1 cellular context compared by ENCODE assay signal in the genomic region with DNA sequence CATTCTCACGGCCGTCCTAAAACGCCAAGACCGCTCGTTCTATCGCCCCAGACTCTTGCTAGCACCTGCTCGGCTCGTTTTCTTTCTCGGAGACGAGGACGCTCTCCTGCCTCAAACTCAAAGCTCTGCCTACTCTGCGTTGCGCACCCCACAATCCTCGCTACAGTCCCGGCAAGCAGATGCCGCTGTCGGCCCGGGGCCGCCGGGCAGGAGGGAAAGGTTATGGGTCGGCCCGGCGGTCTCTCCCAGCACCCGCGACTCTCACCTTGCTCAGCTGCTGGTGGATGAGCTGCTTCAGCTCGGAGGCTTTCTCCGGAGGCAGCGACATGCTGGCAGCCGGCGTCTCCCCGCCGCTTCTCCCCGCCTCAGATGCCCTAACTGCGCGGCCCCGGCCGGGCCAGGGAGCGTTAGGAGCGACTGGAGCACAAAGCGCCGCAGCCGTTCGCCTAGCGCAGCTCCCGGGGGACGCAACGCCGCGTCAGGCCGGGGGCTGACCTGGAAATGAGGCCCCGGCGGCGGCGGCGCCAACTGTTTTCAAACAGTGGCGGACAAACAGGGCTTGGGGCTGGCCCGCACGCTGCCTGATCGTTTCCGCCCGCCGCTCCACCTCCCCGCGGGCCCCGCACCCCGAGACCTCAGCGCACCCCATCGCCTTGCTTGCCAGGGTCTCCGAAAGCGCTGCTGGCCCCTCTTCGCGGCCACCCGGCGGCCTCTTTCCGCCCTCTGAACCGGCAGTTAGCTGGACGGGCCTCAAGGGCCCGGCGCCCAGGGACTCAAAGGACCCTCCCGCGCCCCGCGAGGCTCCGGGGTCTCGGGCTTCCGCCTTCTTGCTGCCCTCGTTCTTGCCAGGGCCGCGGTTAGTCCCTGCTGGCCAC.
TF ChIP-seq lines count a peak whose summit lies in the region.

CEP76 (minus strand) TSS at position 503 of the 875 bp plus-strand sequence; CDS start at position 328, 175 bp downstream.
A gene with protein sequence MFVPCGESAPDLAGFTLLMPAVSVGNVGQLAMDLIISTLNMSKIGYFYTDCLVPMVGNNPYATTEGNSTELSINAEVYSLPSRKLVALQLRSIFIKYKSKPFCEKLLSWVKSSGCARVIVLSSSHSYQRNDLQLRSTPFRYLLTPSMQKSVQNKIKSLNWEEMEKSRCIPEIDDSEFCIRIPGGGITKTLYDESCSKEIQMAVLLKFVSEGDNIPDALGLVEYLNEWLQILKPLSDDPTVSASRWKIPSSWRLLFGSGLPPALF (plus strand): TSS at position 822 of the 875 bp plus-strand sequence. CDS start 66 bp downstream, outside the sequence.

TF ChIP-seq in HepG2, 621 proteins besides CTCF, POLR2A, EP300 and RAD21 (continued from another document and continues in another):
- TF ChIP-seq, protein P1, sequence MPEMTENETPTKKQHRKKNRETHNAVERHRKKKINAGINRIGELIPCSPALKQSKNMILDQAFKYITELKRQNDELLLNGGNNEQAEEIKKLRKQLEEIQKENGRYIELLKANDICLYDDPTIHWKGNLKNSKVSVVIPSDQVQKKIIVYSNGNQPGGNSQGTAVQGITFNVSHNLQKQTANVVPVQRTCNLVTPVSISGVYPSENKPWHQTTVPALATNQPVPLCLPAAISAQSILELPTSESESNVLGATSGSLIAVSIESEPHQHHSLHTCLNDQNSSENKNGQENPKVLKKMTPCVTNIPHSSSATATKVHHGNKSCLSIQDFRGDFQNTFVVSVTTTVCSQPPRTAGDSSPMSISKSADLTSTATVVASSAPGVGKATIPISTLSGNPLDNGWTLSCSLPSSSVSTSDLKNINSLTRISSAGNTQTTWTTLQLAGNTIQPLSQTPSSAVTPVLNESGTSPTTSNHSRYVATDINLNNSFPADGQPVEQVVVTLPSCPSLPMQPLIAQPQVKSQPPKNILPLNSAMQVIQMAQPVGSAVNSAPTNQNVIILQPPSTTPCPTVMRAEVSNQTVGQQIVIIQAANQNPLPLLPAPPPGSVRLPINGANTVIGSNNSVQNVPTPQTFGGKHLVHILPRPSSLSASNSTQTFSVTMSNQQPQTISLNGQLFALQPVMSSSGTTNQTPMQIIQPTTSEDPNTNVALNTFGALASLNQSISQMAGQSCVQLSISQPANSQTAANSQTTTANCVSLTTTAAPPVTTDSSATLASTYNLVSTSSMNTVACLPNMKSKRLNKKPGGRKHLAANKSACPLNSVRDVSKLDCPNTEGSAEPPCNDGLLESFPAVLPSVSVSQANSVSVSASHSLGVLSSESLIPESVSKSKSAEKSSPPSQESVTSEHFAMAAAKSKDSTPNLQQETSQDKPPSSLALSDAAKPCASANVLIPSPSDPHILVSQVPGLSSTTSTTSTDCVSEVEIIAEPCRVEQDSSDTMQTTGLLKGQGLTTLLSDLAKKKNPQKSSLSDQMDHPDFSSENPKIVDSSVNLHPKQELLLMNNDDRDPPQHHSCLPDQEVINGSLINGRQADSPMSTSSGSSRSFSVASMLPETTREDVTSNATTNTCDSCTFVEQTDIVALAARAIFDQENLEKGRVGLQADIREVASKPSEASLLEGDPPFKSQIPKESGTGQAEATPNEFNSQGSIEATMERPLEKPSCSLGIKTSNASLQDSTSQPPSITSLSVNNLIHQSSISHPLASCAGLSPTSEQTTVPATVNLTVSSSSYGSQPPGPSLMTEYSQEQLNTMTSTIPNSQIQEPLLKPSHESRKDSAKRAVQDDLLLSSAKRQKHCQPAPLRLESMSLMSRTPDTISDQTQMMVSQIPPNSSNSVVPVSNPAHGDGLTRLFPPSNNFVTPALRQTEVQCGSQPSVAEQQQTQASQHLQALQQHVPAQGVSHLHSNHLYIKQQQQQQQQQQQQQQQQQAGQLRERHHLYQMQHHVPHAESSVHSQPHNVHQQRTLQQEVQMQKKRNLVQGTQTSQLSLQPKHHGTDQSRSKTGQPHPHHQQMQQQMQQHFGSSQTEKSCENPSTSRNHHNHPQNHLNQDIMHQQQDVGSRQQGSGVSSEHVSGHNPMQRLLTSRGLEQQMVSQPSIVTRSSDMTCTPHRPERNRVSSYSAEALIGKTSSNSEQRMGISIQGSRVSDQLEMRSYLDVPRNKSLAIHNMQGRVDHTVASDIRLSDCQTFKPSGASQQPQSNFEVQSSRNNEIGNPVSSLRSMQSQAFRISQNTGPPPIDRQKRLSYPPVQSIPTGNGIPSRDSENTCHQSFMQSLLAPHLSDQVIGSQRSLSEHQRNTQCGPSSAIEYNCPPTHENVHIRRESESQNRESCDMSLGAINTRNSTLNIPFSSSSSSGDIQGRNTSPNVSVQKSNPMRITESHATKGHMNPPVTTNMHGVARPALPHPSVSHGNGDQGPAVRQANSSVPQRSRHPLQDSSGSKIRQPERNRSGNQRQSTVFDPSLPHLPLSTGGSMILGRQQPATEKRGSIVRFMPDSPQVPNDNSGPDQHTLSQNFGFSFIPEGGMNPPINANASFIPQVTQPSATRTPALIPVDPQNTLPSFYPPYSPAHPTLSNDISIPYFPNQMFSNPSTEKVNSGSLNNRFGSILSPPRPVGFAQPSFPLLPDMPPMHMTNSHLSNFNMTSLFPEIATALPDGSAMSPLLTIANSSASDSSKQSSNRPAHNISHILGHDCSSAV (CRISPR knock-in tag; IDR thresholded peaks at IDR 0.05; ENCODE audit: borderline replicate concordance): 0 out of 2 replicates have a peak, but pooled peaks have one; percentile 89
- TF ChIP-seq, protein P2, sequence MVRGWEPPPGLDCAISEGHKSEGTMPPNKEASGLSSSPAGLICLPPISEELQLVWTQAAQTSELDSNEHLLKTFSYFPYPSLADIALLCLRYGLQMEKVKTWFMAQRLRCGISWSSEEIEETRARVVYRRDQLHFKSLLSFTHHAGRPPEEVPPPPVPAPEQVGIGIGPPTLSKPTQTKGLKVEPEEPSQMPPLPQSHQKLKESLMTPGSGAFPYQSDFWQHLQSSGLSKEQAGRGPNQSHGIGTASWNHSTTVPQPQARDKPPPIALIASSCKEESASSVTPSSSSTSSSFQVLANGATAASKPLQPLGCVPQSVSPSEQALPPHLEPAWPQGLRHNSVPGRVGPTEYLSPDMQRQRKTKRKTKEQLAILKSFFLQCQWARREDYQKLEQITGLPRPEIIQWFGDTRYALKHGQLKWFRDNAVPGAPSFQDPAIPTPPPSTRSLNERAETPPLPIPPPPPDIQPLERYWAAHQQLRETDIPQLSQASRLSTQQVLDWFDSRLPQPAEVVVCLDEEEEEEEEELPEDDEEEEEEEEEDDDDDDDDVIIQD (CRISPR knock-in tag; IDR thresholded peaks at IDR 0.05; ENCODE audit: low read depth): 0 out of 2 replicates have a peak, but pooled peaks have one; percentile 9
- 0 out of 2 replicates have a peak, but pooled peaks have one; percentile 66 for TF ChIP-seq SATB2 (CRISPR knock-in tag; IDR thresholded peaks at IDR 0.05)
- TF ChIP-seq ELF3 (CRISPR knock-in tag; IDR thresholded peaks at IDR 0.05): peak; percentile 71
- TF ChIP-seq RXRB (CRISPR knock-in tag; IDR thresholded peaks at IDR 0.05; ENCODE audit: borderline replicate concordance): peak; percentile 46
- no peak for TF ChIP-seq MED8 (CRISPR knock-in tag; IDR thresholded peaks at IDR 0.05; ENCODE audit: insufficient replicate concordance)
- peak; percentile 86 for TF ChIP-seq DMAP1 (CRISPR knock-in tag; IDR thresholded peaks at IDR 0.05)
- TF ChIP-seq, protein P3, sequence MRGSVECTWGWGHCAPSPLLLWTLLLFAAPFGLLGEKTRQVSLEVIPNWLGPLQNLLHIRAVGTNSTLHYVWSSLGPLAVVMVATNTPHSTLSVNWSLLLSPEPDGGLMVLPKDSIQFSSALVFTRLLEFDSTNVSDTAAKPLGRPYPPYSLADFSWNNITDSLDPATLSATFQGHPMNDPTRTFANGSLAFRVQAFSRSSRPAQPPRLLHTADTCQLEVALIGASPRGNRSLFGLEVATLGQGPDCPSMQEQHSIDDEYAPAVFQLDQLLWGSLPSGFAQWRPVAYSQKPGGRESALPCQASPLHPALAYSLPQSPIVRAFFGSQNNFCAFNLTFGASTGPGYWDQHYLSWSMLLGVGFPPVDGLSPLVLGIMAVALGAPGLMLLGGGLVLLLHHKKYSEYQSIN (CRISPR knock-in tag; IDR thresholded peaks at IDR 0.05; ENCODE audit: borderline replicate concordance): no peak
- TF ChIP-seq SAP130 (CRISPR knock-in tag; IDR thresholded peaks at IDR 0.05; ENCODE audit: low read depth): peak; percentile 91
- TF ChIP-seq, protein P4, sequence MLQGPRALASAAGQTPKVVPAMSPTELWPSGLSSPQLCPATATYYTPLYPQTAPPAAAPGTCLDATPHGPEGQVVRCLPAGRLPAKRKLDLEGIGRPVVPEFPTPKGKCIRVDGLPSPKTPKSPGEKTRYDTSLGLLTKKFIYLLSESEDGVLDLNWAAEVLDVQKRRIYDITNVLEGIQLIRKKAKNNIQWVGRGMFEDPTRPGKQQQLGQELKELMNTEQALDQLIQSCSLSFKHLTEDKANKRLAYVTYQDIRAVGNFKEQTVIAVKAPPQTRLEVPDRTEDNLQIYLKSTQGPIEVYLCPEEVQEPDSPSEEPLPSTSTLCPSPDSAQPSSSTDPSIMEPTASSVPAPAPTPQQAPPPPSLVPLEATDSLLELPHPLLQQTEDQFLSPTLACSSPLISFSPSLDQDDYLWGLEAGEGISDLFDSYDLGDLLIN (CRISPR knock-in tag; IDR thresholded peaks at IDR 0.05; ENCODE audit: borderline replicate concordance): peak; percentile 10; the same call in 1 of the 2 replicates
- TF ChIP-seq, protein P5, sequence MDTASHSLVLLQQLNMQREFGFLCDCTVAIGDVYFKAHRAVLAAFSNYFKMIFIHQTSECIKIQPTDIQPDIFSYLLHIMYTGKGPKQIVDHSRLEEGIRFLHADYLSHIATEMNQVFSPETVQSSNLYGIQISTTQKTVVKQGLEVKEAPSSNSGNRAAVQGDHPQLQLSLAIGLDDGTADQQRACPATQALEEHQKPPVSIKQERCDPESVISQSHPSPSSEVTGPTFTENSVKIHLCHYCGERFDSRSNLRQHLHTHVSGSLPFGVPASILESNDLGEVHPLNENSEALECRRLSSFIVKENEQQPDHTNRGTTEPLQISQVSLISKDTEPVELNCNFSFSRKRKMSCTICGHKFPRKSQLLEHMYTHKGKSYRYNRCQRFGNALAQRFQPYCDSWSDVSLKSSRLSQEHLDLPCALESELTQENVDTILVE (CRISPR knock-in tag; IDR thresholded peaks at IDR 0.05): peak; percentile 32; the same call in 1 of the 2 replicates
- 0 out of 2 replicates have a peak, but pooled peaks have one; percentile 46 for TF ChIP-seq WIZ (CRISPR knock-in tag; IDR thresholded peaks at IDR 0.05)
- no peak for TF ChIP-seq SOX6 (IDR thresholded peaks at IDR 0.05)
- TF ChIP-seq SOX6 (CRISPR knock-in tag; IDR thresholded peaks at IDR 0.05): peak; percentile 74
- TF ChIP-seq ZKSCAN8 (CRISPR knock-in tag; IDR thresholded peaks at IDR 0.05; ENCODE audit: borderline replicate concordance): peak; percentile 80; the same call in 1 of the 2 replicates
- peak; percentile 61; the same call in 1 of the 2 replicates for TF ChIP-seq NFATC3 (CRISPR knock-in tag; IDR thresholded peaks at IDR 0.05)
- no peak for TF ChIP-seq LBX2 (CRISPR knock-in tag; IDR thresholded peaks at IDR 0.05; ENCODE audit: borderline replicate concordance)
- no peak for TF ChIP-seq GPBP1L1 (CRISPR knock-in tag; IDR thresholded peaks at IDR 0.05)
- peak; percentile 72; the same call in 1 of the 2 replicates for TF ChIP-seq ZNF605 (CRISPR knock-in tag; IDR thresholded peaks at IDR 0.05)
- peak; percentile 45; the same call in 1 of the 2 replicates for TF ChIP-seq TARDBP (CRISPR knock-in tag; IDR thresholded peaks at IDR 0.05)
- TF ChIP-seq ZNF510 (CRISPR knock-in tag; IDR thresholded peaks at IDR 0.05; ENCODE audit: low read depth): no peak
- TF ChIP-seq ZNF616 (CRISPR knock-in tag; IDR thresholded peaks at IDR 0.05; ENCODE audit: low read depth): no peak
- peak; percentile 68; the same call in 1 of the 2 replicates for TF ChIP-seq ZMAT3 (CRISPR knock-in tag; conservative IDR thresholded peaks at IDR 0.05)
- TF ChIP-seq, protein P6, sequence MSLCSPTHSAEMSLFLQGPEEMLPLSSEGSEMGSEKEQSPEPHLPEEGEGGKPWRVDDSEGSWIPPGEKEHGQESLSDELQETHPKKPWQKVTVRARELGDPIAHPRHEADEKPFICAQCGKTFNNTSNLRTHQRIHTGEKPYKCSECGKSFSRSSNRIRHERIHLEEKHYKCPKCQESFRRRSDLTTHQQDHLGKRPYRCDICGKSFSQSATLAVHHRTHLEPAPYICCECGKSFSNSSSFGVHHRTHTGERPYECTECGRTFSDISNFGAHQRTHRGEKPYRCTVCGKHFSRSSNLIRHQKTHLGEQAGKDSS (CRISPR knock-in tag; IDR thresholded peaks at IDR 0.05; ENCODE audit: borderline replicate concordance, low read depth): peak; percentile 69; the same call in 1 of the 2 replicates
- peak; percentile 61 for TF ChIP-seq ZNF709 (CRISPR knock-in tag; IDR thresholded peaks at IDR 0.05)
- TF ChIP-seq GMEB1 (CRISPR knock-in tag; IDR thresholded peaks at IDR 0.05; ENCODE audit: borderline replicate concordance): peak; percentile 91
- peak; percentile 88; the same call in 1 of the 2 replicates for TF ChIP-seq ZFP82 (CRISPR knock-in tag; IDR thresholded peaks at IDR 0.05; ENCODE audit: borderline replicate concordance)
- peak; percentile 35; the same call in 1 of the 2 replicates for TF ChIP-seq SIX4 (CRISPR knock-in tag; IDR thresholded peaks at IDR 0.05)
- no peak for TF ChIP-seq ZC3H13 (CRISPR knock-in tag; IDR thresholded peaks at IDR 0.05)
- TF ChIP-seq PHF8 (CRISPR knock-in tag; IDR thresholded peaks at IDR 0.05): peak; percentile 97
- TF ChIP-seq, protein P7, sequence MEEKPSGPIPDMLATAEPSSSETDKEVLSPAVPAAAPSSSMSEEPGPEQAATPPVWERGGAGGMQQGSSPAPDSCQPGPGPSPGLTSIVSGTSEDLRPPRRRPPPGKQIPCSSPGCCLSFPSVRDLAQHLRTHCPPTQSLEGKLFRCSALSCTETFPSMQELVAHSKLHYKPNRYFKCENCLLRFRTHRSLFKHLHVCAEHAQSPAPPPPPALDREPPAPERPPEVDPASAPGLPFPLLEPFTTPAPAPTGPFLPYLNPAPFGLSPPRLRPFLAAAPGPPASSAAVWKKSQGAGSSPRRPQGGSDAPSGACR (CRISPR knock-in tag; IDR thresholded peaks at IDR 0.05): peak; percentile 66; the same call in 1 of the 2 replicates
- peak; percentile 24; the same call in 1 of the 2 replicates for TF ChIP-seq ZNF629 (CRISPR knock-in tag; conservative IDR thresholded peaks at IDR 0.05)
